In the genomic region with DNA sequence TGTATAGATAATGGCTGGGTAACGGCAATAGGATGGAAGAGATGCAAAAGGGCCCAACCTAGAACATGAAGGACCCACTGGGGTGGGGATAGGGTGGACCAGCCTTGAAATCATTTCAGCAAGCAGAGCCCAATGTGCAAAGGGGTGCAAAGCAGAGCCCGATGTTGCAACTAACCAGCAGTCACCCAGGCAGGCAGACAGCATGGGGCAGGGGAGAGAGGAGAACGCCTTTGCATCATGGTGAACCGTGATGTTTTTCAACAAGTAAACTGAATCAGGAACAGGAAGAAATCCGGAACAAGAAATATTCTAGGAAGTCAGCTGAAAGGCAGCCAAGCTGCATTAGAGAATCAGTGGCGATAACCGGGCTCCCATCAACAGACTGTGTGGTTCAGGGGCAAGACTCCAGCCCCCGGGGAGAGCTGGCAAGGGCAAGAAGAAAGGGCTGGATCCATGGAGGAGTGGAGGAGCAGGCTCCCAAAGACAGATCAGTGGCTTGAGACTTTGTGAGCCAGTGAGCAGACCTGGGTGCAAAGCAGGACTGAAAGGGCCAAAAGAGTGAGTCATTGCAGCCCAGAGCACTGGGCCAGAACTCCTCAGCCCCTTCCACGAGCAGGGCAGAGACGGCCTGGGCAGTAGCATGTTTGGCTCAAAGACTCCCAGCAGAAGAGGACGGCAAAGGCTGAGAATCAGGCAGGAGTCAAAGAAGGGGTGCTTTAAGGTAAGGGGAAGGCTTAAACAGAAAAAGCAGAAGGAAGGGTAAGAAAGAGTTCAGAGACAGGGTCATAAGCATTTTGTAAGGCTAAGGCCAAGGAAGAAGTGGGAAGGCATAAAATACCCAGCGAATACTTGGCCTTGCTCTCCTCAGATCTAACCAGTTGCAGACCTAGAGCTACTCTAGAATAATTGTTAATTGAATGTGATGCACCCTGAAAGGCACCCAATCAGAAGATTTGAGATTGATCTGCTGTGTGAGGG, we compare ENCODE assay signal across 10 cellular contexts.
A peak's percentile ranks its signal among the peaks of the same experiment; 100 is the strongest.
DNase-seq lines count a peak whose midpoint lies in the region; TF ChIP-seq lines count a peak whose summit lies in the region.
"Had no signal": no experiment of that assay in that cellular context is flagged by ENCODE, and none has a peak within 500 bp of the region (broad histone marks: within the 10 kb centered on the region; RNA-seq: fewer than 3 reads in every experiment).

No MANE protein-coding gene starts in this region.

- no peak for TF ChIP-seq CTCF in ascending aorta (IDR thresholded peaks at IDR 0.05)

- H3K27ac ChIP-seq in ascending aorta (peak overlapping the region; percentile 45 to 73), Karpas-422 (ENCODE audit: low read length) (no peak overlapping the region)
- H3K27ac ChIP-seq: parathyroid adenoma had no signal

- no peaks in the 10 kb centered on the region for H4K20me1 ChIP-seq in Karpas-422 (ENCODE audit: insufficient read depth, low read depth, low read length)

- no peaks in the 10 kb centered on the region for H3K9me3 ChIP-seq in ascending aorta
- no peaks in the 10 kb centered on the region for H3K9me3 ChIP-seq in skeletal muscle satellite cell (replicated peaks; ENCODE audit: low read length)
- no peaks in the 10 kb centered on the region for H3K9me3 ChIP-seq in Karpas-422 (ENCODE audit: low read length)

- no peak overlapping the region for H3K9ac ChIP-seq in skeletal muscle satellite cell (ENCODE audit: low read depth, low read length)
- no peak overlapping the region for H3K9ac ChIP-seq in Karpas-422 (ENCODE audit: low read length)
- H3K9ac ChIP-seq: parathyroid adenoma had no signal

- H3K27me3 ChIP-seq in ascending aorta: no peaks in the 10 kb centered on the region
- no peaks in the 10 kb centered on the region for H3K27me3 ChIP-seq in skeletal muscle satellite cell (ENCODE audit: control insufficient read depth, insufficient read depth, low read length)
- H3K27me3 ChIP-seq in Karpas-422 (ENCODE audit: low read length): no peaks in the 10 kb centered on the region

- H3K4me1 ChIP-seq in ascending aorta: peaks cover 0 to 6% of the 10 kb centered on the region in 2 donors
- H3K4me1 ChIP-seq in skeletal muscle satellite cell (ENCODE audit: control insufficient read depth, insufficient read depth, low read length): peaks cover 28% of the 10 kb centered on the region
- no peaks in the 10 kb centered on the region for H3K4me1 ChIP-seq in Karpas-422 (ENCODE audit: low read length)
- H3K4me1 ChIP-seq: parathyroid adenoma had no signal

- no peak overlapping the region for H2AFZ ChIP-seq in Karpas-422 (ENCODE audit: low read length)
- H2AFZ ChIP-seq: parathyroid adenoma had no signal

- H3K9me2 ChIP-seq in Karpas-422 (replicated peaks; ENCODE audit: insufficient read depth, low read length): no peaks in the 10 kb centered on the region

- intact Hi-C loops in ascending aorta (cut with DNase I): no loop called here

- no peaks in the 10 kb centered on the region for H3K36me3 ChIP-seq in ascending aorta
- H3K36me3 ChIP-seq in skeletal muscle satellite cell (ENCODE audit: insufficient read depth, low read length): no peaks in the 10 kb centered on the region
- H3K36me3 ChIP-seq in Karpas-422 (ENCODE audit: insufficient read depth, low read length): no peaks in the 10 kb centered on the region

- DNase-seq in GM03348 (ENCODE audit: low spot score) (peak; percentile 71), ascending aorta (ENCODE audit: low spot score in 2 of 2) (no peak), hepatic stellate cell (ENCODE audit: low spot score) (peak; percentile 25), Karpas-422 (no peak), NCI-H510A treated with DMSO at 0.1 percent for 48 hours (lab: John Stamatoyannopoulos, UW) (no peak), NCI-H748 (lab: John Stamatoyannopoulos, UW; ENCODE audit: unreplicated experiment) (no peak), nucleus accumbens (lab: John Stamatoyannopoulos, UW) (no peak)
- DNase-seq: CD4-positive, alpha-beta T cell had no signal

- H3K4me2 ChIP-seq in skeletal muscle satellite cell (ENCODE audit: low read length): peak overlapping the region; percentile 60
- no peak overlapping the region for H3K4me2 ChIP-seq in Karpas-422 (ENCODE audit: low read depth, low read length, poor library complexity, severe bottlenecking)

- H3K79me2 ChIP-seq in Karpas-422 (ENCODE audit: low read length): no peaks in the 10 kb centered on the region
- H3K79me2 ChIP-seq: parathyroid adenoma had no signal

- H3K4me3 ChIP-seq in ascending aorta: peak overlapping the region in 1 of 2 donors; percentile 13
- H3K4me3 ChIP-seq in skeletal muscle satellite cell (ENCODE audit: low read length): no peak overlapping the region
- H3K4me3 ChIP-seq in Karpas-422 (ENCODE audit: low read length): no peak overlapping the region

Comparison
In these comparisons a context has a peak if more than half of its experiments do, and no peak if none do; other contexts are left out.
1. DNase-seq: peak in GM03348 (single experiment) and hepatic stellate cell (single experiment); none in ascending aorta (0 of 2), Karpas-422 (single experiment), NCI-H510A treated with DMSO at 0.1 percent for 48 hours (single experiment), NCI-H748 (single experiment) and nucleus accumbens (0 of 56).